Comparison of ENCODE assay signal across 10 cellular contexts in genomic region chr1:58841455-58841854, GRCh38. TPM values are rescaled to one million over a fixed set of nuclear protein-coding genes. Genes with fewer than 3 reads are reported as not detected.
A peak's percentile ranks its signal among the peaks of the same experiment; 100 is the strongest.
DNase-seq lines count a peak whose midpoint lies in the region; ATAC-seq, FAIRE-seq and TF ChIP-seq lines count a peak whose summit lies in the region.
"Had no signal": no experiment of that assay in that cellular context is flagged by ENCODE, and none has a peak within 500 bp of the region (broad histone marks: within the 10 kb centered on the region; RNA-seq: fewer than 3 reads in every experiment).

No MANE protein-coding gene starts in this region.

- TF ChIP-seq CTCF in GM12872 (IDR thresholded peaks at IDR 0.05; ENCODE audit: insufficient read depth, low read depth, low read length) (peak; percentile 64), SK-N-SH (IDR thresholded peaks at IDR 0.05) (peak; percentile 50), foreskin keratinocyte (conservative IDR thresholded peaks at IDR 0.05) (peak; percentile 40)

- CTCF ChIA-PET in SK-N-SH (lab: Yijun Ruan, JAX) = interaction anchor here (1.3 to 2.3 kb wide), 4 partner anchors 8 to 20 kb away, joined by 3 to 5 read pairs (median 4); no protein-coding TSS in a partner anchor

- H3K4me1 ChIP-seq in SK-N-SH (ENCODE audit: control insufficient read depth in 1 of 2, insufficient read depth in 2 of 2, low read depth in 1 of 2, low read length in 1 of 2) = peaks cover 7 to 16% of the 10 kb centered on the region in 2 experiments; a peak in 3 of 4 replicates
- H3K4me1 ChIP-seq in foreskin keratinocyte = no peaks in the 10 kb centered on the region

- no peak for TF ChIP-seq POLR2A in GM12891 (IDR thresholded peaks at IDR 0.05; ENCODE audit: low read depth, low read length)

- H3F3A ChIP-seq in SK-N-SH (replicated peaks; ENCODE audit: insufficient read depth) = peaks cover 25% of the 10 kb centered on the region

- DNase-seq in ACHN (peak; percentile 23), SK-N-SH (no peak), foreskin keratinocyte (no peak), foreskin melanocyte (no peak), GM12891 (ENCODE audit: insufficient read length, low spot score) (no peak)
- DNase-seq: activated naive CD8-positive, alpha-beta T cell treated with anti-CD3 and anti-CD28 coated beads, Interleukin-2, amount 10 ng/mL, durations not matched to agents 7 days and 5 days; NCI-H1105 had no signal

- no peak overlapping the region for H3K9ac ChIP-seq in SK-N-SH

- H3K27ac ChIP-seq in SK-N-SH (ENCODE audit: low read depth in 2 of 2, low read length in 1 of 2) = peak overlapping the region in 1 of 2 experiments; percentile 75; a peak in 1 of 4 replicates
- H3K27ac ChIP-seq in foreskin keratinocyte = no peak overlapping the region

- H3K4me3 ChIP-seq in SK-N-SH (ENCODE audit: low read depth in 2 of 2, low read length in 1 of 2) = no peak overlapping the region

- H4K20me1 ChIP-seq in SK-N-SH (ENCODE audit: insufficient read depth) = no peaks in the 10 kb centered on the region

- no peaks in the 10 kb centered on the region for H3K79me2 ChIP-seq in SK-N-SH (ENCODE audit: insufficient read depth)

- in situ Hi-C loops in ACHN (cut with HindIII; ENCODE audit: low pct_ligation_motif_present, low pct_unique_long_range_greater_than_20kb, low sequenced_read_pairs) = no loop called here

- no peaks in the 10 kb centered on the region for H3K9me3 ChIP-seq in SK-N-SH

- H3K4me2 ChIP-seq in SK-N-SH = no peak overlapping the region

- H3K27me3 ChIP-seq in SK-N-SH (ENCODE audit: insufficient read depth) = no peaks in the 10 kb centered on the region
- no peaks in the 10 kb centered on the region for H3K27me3 ChIP-seq in foreskin keratinocyte

- TF ChIP-seq EP300 in SK-N-SH (IDR thresholded peaks at IDR 0.05; ENCODE audit: borderline replicate concordance in 1 of 2, low read depth in 1 of 2, low read length in 1 of 2) = no peak

- no peaks in the 10 kb centered on the region for H3K9me2 ChIP-seq in SK-N-SH

- WGBS in SK-N-SH (ENCODE audit: low lambda C conversion rate) = 85% methylated on average over 3 of the region's 3 CpGs

- ATAC-seq in foreskin keratinocyte = peak; percentile 24
- no peak for ATAC-seq in GM21723 (IDR thresholded peaks at IDR 0.05; ENCODE audit: unreplicated experiment)
- no peak for ATAC-seq in HG02938 (IDR thresholded peaks at IDR 0.05; ENCODE audit: unreplicated experiment)

- no peak for FAIRE-seq in GM12891 (lab: Jason Lieb, UNC)

- H2AFZ ChIP-seq in SK-N-SH (ENCODE audit: low read depth) = no peak overlapping the region

- no peaks in the 10 kb centered on the region for H3K36me3 ChIP-seq in SK-N-SH (replicated peaks in 1 of 2; ENCODE audit: control insufficient read depth in 1 of 2, insufficient read depth in 2 of 2, low read length in 1 of 2)

- 0 out of 2 replicates have a peak, but pooled peaks have one; percentile 5 for TF ChIP-seq RAD21 in SK-N-SH (IDR thresholded peaks at IDR 0.05; ENCODE audit: low read length)

- POLR2A ChIA-PET in SK-N-SH (lab: Yijun Ruan, JAX) = no interaction called here

TF ChIP-seq in SK-N-SH, 30 proteins besides CTCF, POLR2A, EP300 and RAD21:
- TF ChIP-seq POLR2AphosphoS5 (IDR thresholded peaks at IDR 0.05; ENCODE audit: low read depth, low read length) (no peak), JUND (IDR thresholded peaks at IDR 0.05) (no peak), MAX (IDR thresholded peaks at IDR 0.05; ENCODE audit: low read depth) (no peak), NFIC (IDR thresholded peaks at IDR 0.05; ENCODE audit: borderline replicate concordance) (no peak), SIN3A (IDR thresholded peaks at IDR 0.05; ENCODE audit: borderline replicate concordance, low read depth, low read length) (no peak), FOXM1 (IDR thresholded peaks at IDR 0.05; ENCODE audit: low read depth) (no peak), FOSL2 (IDR thresholded peaks at IDR 0.05; ENCODE audit: borderline replicate concordance, low read depth) (no peak), MEF2A (IDR thresholded peaks at IDR 0.05; ENCODE audit: borderline replicate concordance, low read depth) (no peak), MXI1 (IDR thresholded peaks at IDR 0.05; ENCODE audit: low read depth, low read length) (no peak), GABPA (IDR thresholded peaks at IDR 0.05; ENCODE audit: low read depth) (no peak), RXRA (IDR thresholded peaks at IDR 0.05; ENCODE audit: borderline replicate concordance, low read depth) (no peak), TCF12 (IDR thresholded peaks at IDR 0.05) (no peak), TAF1 (IDR thresholded peaks at IDR 0.05; ENCODE audit: borderline replicate concordance, low read depth, low read length) (no peak), USF1 (IDR thresholded peaks at IDR 0.05; ENCODE audit: borderline replicate concordance, low read depth) (no peak), ELF1 (IDR thresholded peaks at IDR 0.05) (no peak)
- TF ChIP-seq, protein P1, sequence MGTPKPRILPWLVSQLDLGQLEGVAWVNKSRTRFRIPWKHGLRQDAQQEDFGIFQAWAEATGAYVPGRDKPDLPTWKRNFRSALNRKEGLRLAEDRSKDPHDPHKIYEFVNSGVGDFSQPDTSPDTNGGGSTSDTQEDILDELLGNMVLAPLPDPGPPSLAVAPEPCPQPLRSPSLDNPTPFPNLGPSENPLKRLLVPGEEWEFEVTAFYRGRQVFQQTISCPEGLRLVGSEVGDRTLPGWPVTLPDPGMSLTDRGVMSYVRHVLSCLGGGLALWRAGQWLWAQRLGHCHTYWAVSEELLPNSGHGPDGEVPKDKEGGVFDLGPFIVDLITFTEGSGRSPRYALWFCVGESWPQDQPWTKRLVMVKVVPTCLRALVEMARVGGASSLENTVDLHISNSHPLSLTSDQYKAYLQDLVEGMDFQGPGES (IDR thresholded peaks at IDR 0.05; ENCODE audit: low read depth, low read length) = no peak

TF ChIP-seq in GM12891, 5 proteins besides CTCF, POLR2A, EP300 and RAD21:
- TF ChIP-seq PAX5 (IDR thresholded peaks at IDR 0.05; ENCODE audit: insufficient read depth, low read length, severe bottlenecking) = no peak
- TF ChIP-seq SPI1 (IDR thresholded peaks at IDR 0.05; ENCODE audit: low read depth, low read length) = no peak
- TF ChIP-seq TAF1 (IDR thresholded peaks at IDR 0.05; ENCODE audit: low read depth, low read length) = no peak
- no peak for TF ChIP-seq POLR2AphosphoS5 (IDR thresholded peaks at IDR 0.05; ENCODE audit: low read depth, low read length)
- no peak for TF ChIP-seq POU2F2 (IDR thresholded peaks at IDR 0.05; ENCODE audit: low read depth, low read length)

RNA-seq across cellular contexts. Expression of gene JUN, which starts 57.6 kb away (rescaled TPM):
- polyA plus RNA-seq in SK-N-SH (2012; rRNA removed) (54.6 and 66.5 TPM in 2 replicates), foreskin keratinocyte (39.9 and 43.7 TPM in 2 replicates)
- polyA plus RNA-seq in SK-N-SH (2012; cell fraction: cytosol; rRNA removed) = 34.2 and 46.9 TPM in 2 replicates
- polyA plus RNA-seq in SK-N-SH (2012; cell fraction: nucleus; rRNA removed) = 83.5 and 100 TPM in 2 replicates
- total RNA-seq in foreskin keratinocyte = 54.8 and 56.1 TPM in 2 replicates
- 12.5 TPM for polyA plus RNA-seq in GM12891 (2012; ENCODE audit: low read depth, missing spikeins)
